Comparison of ENCODE assay signal across 1 cellular context in the genomic region with DNA sequence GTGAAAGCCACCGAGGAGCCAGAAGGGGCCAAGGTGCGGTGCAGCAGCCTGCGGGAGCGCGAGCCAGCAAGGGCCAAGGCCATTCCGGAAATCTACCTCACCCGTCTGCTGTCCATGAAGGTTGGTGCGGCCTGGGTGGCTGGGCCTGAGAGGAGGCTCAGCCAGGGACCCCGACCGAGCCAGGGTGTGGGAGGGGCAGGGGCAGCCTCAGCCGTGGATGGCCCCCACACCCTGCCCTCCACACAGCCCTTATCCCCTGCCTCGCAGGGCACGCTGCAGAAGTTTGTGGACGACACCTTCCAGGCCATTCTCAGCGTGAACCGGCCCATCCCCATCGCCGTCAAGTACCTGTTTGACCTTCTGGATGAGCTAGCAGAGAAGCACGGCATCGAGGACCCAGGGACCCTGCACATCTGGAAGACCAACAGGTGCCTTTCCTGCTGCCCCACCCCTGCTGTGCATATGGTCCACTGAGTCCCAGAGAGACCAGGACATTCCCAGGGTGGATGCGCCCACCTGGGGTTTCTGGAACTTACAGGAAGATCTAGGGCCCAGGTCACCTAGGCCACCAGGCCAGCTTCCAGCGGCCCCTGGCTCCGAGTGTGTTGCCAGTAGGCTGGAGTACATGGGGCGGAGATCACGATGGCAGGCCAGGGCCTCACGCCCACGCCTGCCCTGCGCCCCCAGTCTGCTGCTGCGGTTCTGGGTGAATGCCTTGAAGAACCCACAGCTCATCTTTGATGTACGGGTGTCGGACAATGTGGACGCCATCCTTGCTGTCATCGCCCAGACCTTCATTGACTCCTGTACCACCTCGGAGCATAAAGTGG.
TF ChIP-seq lines count a peak whose summit lies in the region.

No MANE protein-coding gene starts in this region.

TF ChIP-seq in SK-N-SH treated with all-trans-retinoic acid at 6 μM for 48 hours, 23 proteins besides CTCF, POLR2A, EP300 and RAD21 (continued from another document):
- TF ChIP-seq, protein P1, sequence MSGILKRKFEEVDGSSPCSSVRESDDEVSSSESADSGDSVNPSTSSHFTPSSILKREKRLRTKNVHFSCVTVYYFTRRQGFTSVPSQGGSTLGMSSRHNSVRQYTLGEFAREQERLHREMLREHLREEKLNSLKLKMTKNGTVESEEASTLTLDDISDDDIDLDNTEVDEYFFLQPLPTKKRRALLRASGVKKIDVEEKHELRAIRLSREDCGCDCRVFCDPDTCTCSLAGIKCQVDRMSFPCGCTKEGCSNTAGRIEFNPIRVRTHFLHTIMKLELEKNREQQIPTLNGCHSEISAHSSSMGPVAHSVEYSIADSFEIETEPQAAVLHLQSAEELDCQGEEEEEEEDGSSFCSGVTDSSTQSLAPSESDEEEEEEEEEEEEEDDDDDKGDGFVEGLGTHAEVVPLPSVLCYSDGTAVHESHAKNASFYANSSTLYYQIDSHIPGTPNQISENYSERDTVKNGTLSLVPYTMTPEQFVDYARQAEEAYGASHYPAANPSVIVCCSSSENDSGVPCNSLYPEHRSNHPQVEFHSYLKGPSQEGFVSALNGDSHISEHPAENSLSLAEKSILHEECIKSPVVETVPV (CRISPR knock-in tag; IDR thresholded peaks at IDR 0.05), result no peak
- no peak for TF ChIP-seq ZFP3 (CRISPR knock-in tag; IDR thresholded peaks at IDR 0.05)
- no peak for TF ChIP-seq ESRRG (CRISPR knock-in tag; IDR thresholded peaks at IDR 0.05)
- TF ChIP-seq ISL1 (CRISPR knock-in tag; IDR thresholded peaks at IDR 0.05), result no peak
- TF ChIP-seq ZC3H10 (CRISPR knock-in tag; IDR thresholded peaks at IDR 0.05), result no peak
- TF ChIP-seq ZNF565 (CRISPR knock-in tag; conservative IDR thresholded peaks at IDR 0.05; ENCODE audit: low read depth), result no peak
